1 cellular context compared by ENCODE assay signal in the genomic region with DNA sequence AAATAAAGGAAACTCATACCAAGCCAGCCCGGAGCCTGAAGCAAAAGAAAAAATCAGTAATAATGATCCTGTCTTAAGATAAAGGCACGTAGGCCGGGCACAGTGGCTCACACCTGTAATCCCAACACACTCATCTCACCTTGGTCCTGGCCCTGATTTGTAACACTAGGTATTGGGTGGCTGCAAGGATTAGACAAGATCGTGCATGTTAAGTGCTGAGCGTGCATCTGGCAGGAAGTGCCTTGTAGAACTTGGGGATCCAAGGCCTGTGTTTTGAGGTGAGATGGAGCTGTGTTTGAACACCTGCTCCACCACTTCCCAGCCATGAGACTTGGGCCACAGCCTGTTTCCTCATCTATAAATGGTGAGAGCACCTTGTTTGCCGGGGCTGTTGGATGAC.
TF ChIP-seq lines count a peak whose summit lies in the region.

No MANE protein-coding gene starts in this region.

TF ChIP-seq in H1, 55 proteins besides CTCF, POLR2A, EP300 and RAD21:
- TF ChIP-seq KDM4A (IDR thresholded peaks at IDR 0.05; ENCODE audit: low read depth, low read length, severe bottlenecking) = no peak
- no peak for TF ChIP-seq ASH2L (IDR thresholded peaks at IDR 0.05; ENCODE audit: low read length)
- TF ChIP-seq, protein P1, sequence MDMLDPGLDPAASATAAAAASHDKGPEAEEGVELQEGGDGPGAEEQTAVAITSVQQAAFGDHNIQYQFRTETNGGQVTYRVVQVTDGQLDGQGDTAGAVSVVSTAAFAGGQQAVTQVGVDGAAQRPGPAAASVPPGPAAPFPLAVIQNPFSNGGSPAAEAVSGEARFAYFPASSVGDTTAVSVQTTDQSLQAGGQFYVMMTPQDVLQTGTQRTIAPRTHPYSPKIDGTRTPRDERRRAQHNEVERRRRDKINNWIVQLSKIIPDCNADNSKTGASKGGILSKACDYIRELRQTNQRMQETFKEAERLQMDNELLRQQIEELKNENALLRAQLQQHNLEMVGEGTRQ (IDR thresholded peaks at IDR 0.05; ENCODE audit: low read length) = no peak
- TF ChIP-seq NRF1 (IDR thresholded peaks at IDR 0.05; ENCODE audit: low read depth, low read length) = no peak
- no peak for TF ChIP-seq JUN (IDR thresholded peaks at IDR 0.05; ENCODE audit: low read depth, low read length)
- TF ChIP-seq HDAC2 (IDR thresholded peaks at IDR 0.05; ENCODE audit: borderline replicate concordance in 1 of 2, low read depth in 2 of 2, low read length in 2 of 2) = no peak
- TF ChIP-seq TCF12 (IDR thresholded peaks at IDR 0.05; ENCODE audit: low read depth, low read length) = no peak
- no peak for TF ChIP-seq FOSL1 (IDR thresholded peaks at IDR 0.05; ENCODE audit: insufficient read depth, low read depth, low read length)
- TF ChIP-seq RXRA (IDR thresholded peaks at IDR 0.05; ENCODE audit: insufficient read depth, low read depth, low read length) = no peak
- TF ChIP-seq, protein P2, sequence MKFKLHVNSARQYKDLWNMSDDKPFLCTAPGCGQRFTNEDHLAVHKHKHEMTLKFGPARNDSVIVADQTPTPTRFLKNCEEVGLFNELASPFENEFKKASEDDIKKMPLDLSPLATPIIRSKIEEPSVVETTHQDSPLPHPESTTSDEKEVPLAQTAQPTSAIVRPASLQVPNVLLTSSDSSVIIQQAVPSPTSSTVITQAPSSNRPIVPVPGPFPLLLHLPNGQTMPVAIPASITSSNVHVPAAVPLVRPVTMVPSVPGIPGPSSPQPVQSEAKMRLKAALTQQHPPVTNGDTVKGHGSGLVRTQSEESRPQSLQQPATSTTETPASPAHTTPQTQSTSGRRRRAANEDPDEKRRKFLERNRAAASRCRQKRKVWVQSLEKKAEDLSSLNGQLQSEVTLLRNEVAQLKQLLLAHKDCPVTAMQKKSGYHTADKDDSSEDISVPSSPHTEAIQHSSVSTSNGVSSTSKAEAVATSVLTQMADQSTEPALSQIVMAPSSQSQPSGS (IDR thresholded peaks at IDR 0.05; ENCODE audit: low read length) = no peak
